1 cellular context compared by ENCODE assay signal in genomic region chr5:173615884-173616576, GRCh38.
TF ChIP-seq lines count a peak whose summit lies in the region.

No MANE protein-coding gene starts in this region.

TF ChIP-seq in HepG2, 621 proteins besides CTCF, POLR2A, EP300 and RAD21 (continued from another document and continues in another):
- TF ChIP-seq PBX3 (CRISPR knock-in tag; IDR thresholded peaks at IDR 0.05; ENCODE audit: borderline replicate concordance) (no peak), ZNF619 (CRISPR knock-in tag; IDR thresholded peaks at IDR 0.05) (no peak), HOXA7 (CRISPR knock-in tag; IDR thresholded peaks at IDR 0.05) (no peak), FOXK2 (IDR thresholded peaks at IDR 0.05) (no peak), RBM39 (IDR thresholded peaks at IDR 0.05; ENCODE audit: low read depth, low read length, poor library complexity, severe bottlenecking) (no peak), FOXP1 (IDR thresholded peaks at IDR 0.05) (no peak), FOXP1 (CRISPR knock-in tag; IDR thresholded peaks at IDR 0.05) (no peak), FOSL2 (CRISPR knock-in tag; IDR thresholded peaks at IDR 0.05) (peak; percentile 29; the same call in 1 of the 2 replicates), NFYC (CRISPR knock-in tag; IDR thresholded peaks at IDR 0.05) (no peak), MNT (IDR thresholded peaks at IDR 0.05) (peak; percentile 58; the same call in 1 of the 2 replicates), ZSCAN22 (CRISPR knock-in tag; IDR thresholded peaks at IDR 0.05) (no peak), MAZ (IDR thresholded peaks at IDR 0.05; ENCODE audit: borderline replicate concordance, low read depth, low read length) (no peak), MAZ (CRISPR knock-in tag; IDR thresholded peaks at IDR 0.05; ENCODE audit: low read depth) (no peak; the same call in 1 of the 2 replicates), TAF15 (IDR thresholded peaks at IDR 0.05; ENCODE audit: low read depth, low read length, poor library complexity, severe bottlenecking) (no peak), ZBTB1 (CRISPR knock-in tag; IDR thresholded peaks at IDR 0.05; ENCODE audit: borderline replicate concordance) (no peak), KDM5A (IDR thresholded peaks at IDR 0.05; ENCODE audit: borderline replicate concordance, low read length) (peak; percentile 61; the same call in 1 of the 2 replicates), EZH2 (conservative IDR thresholded peaks at IDR 0.05; ENCODE audit: low read depth, low read length) (no peak), ZNF513 (CRISPR knock-in tag; conservative IDR thresholded peaks at IDR 0.05) (no peak), HNF1A (IDR thresholded peaks at IDR 0.05; ENCODE audit: low read depth) (no peak), HNF1A (CRISPR knock-in tag; IDR thresholded peaks at IDR 0.05; ENCODE audit: borderline replicate concordance) (no peak), FOXO1 (CRISPR knock-in tag; IDR thresholded peaks at IDR 0.05) (no peak), NFRKB (IDR thresholded peaks at IDR 0.05) (no peak), ZNF253 (CRISPR knock-in tag; IDR thresholded peaks at IDR 0.05; ENCODE audit: borderline replicate concordance) (no peak), SALL2 (CRISPR knock-in tag; IDR thresholded peaks at IDR 0.05) (no peak; the same call in 1 of the 2 replicates), ZZZ3 (CRISPR knock-in tag; IDR thresholded peaks at IDR 0.05; ENCODE audit: borderline replicate concordance) (no peak), ERF (CRISPR knock-in tag; IDR thresholded peaks at IDR 0.05) (no peak), ZNF142 (CRISPR knock-in tag; IDR thresholded peaks at IDR 0.05) (no peak), CEBPZ (IDR thresholded peaks at IDR 0.05; ENCODE audit: low read length) (no peak), ZNF44 (CRISPR knock-in tag; IDR thresholded peaks at IDR 0.05) (no peak), ZNF670 (CRISPR knock-in tag; IDR thresholded peaks at IDR 0.05; ENCODE audit: borderline replicate concordance) (no peak), SOX13 (IDR thresholded peaks at IDR 0.05) (no peak), SOX13 (CRISPR knock-in tag; conservative IDR thresholded peaks at IDR 0.05 in 1 of 2, IDR thresholded peaks at IDR 0.05 in 1 of 2) (no peak; a peak in 1 of 4 replicates), KLF6 (CRISPR knock-in tag; IDR thresholded peaks at IDR 0.05) (no peak), HDAC1 (CRISPR knock-in tag; IDR thresholded peaks at IDR 0.05) (no peak; the same call in 1 of the 2 replicates), ATF7 (IDR thresholded peaks at IDR 0.05) (no peak), ATF7 (CRISPR knock-in tag; IDR thresholded peaks at IDR 0.05) (no peak), THRA (CRISPR knock-in tag; IDR thresholded peaks at IDR 0.05; ENCODE audit: borderline replicate concordance) (no peak), POGZ (CRISPR knock-in tag; IDR thresholded peaks at IDR 0.05) (peak; percentile 24; the same call in 1 of the 2 replicates), SATB2 (CRISPR knock-in tag; IDR thresholded peaks at IDR 0.05) (no peak), FOXC1 (CRISPR knock-in tag; IDR thresholded peaks at IDR 0.05; ENCODE audit: borderline replicate concordance) (no peak), KLF12 (CRISPR knock-in tag; IDR thresholded peaks at IDR 0.05; ENCODE audit: borderline replicate concordance) (no peak)
